In genomic region chr21:14677639-14678179, GRCh38 we compare ENCODE assay signal across 20 cellular contexts.
DNase-seq lines count a peak whose midpoint lies in the region; ATAC-seq and TF ChIP-seq lines count a peak whose summit lies in the region.
"Had no signal": no experiment of that assay in that cellular context is flagged by ENCODE, and none has a peak within 500 bp of the region (broad histone marks: within the 10 kb centered on the region; RNA-seq: fewer than 3 reads in every experiment).

No MANE protein-coding gene starts in this region.

- peaks cover 41% of the 10 kb centered on the region for H3K4me1 Mint-ChIP-seq in activated CD8-positive, alpha-beta T cell treated with anti-CD3 and anti-CD28 coated beads for 36 hours (ENCODE audit: low read depth)
- H3K4me1 Mint-ChIP-seq in activated CD8-positive, alpha-beta T cell treated with anti-CD3 and anti-CD28 coated beads, Interleukin-2, amount 10 ng/mL, durations not matched to agents 7 days and 5 days (ENCODE audit: low read depth): peaks cover 43% of the 10 kb centered on the region
- peaks cover 47% of the 10 kb centered on the region for H3K4me1 Mint-ChIP-seq in activated T-helper 2 cell treated with anti-CD3 and anti-CD28 coated beads, Interferon-gamma antibody, Interleukin-2, Interleukin-4, amounts not matched to agents 10 μg/mL and 5 μg/mL and 100 μg/mL, durations not matched to agents 14 hours and 24 hours and 36 hours (ENCODE audit: low read depth)

- peaks cover 14% of the 10 kb centered on the region for H3K36me3 Mint-ChIP-seq in activated CD8-positive, alpha-beta T cell treated with anti-CD3 and anti-CD28 coated beads for 36 hours (ENCODE audit: low read depth)
- peaks cover 45% of the 10 kb centered on the region for H3K36me3 Mint-ChIP-seq in activated CD8-positive, alpha-beta T cell treated with anti-CD3 and anti-CD28 coated beads, Interleukin-2, amount 10 ng/mL, durations not matched to agents 7 days and 5 days (ENCODE audit: low read depth)
- H3K36me3 Mint-ChIP-seq in activated T-helper 2 cell treated with anti-CD3 and anti-CD28 coated beads, Interferon-gamma antibody, Interleukin-2, Interleukin-4, amounts not matched to agents 10 μg/mL and 5 μg/mL and 100 μg/mL, durations not matched to agents 14 hours and 24 hours and 36 hours (ENCODE audit: low read depth): peaks cover 32% of the 10 kb centered on the region

- no peak overlapping the region for H3K4me3 Mint-ChIP-seq in activated CD8-positive, alpha-beta T cell treated with anti-CD3 and anti-CD28 coated beads for 36 hours
- no peak overlapping the region for H3K4me3 Mint-ChIP-seq in activated CD8-positive, alpha-beta T cell treated with anti-CD3 and anti-CD28 coated beads, Interleukin-2, amount 10 ng/mL, durations not matched to agents 7 days and 5 days
- no peak overlapping the region for H3K4me3 Mint-ChIP-seq in activated T-helper 2 cell treated with anti-CD3 and anti-CD28 coated beads, Interferon-gamma antibody, Interleukin-2, Interleukin-4, amounts not matched to agents 10 μg/mL and 5 μg/mL and 100 μg/mL, durations not matched to agents 14 hours and 24 hours and 36 hours (ENCODE audit: low read depth)

- no peaks in the 10 kb centered on the region for H3K9me3 ChIP-seq in gastroesophageal sphincter
- H3K9me3 ChIP-seq: breast epithelium, right lobe of liver had no signal

- CTCF ChIA-PET in activated CD8-positive, alpha-beta T cell treated with anti-CD3 and anti-CD28 coated beads for 36 hours (lab: Charles Lee): interaction anchor here (0.9 to 3.1 kb wide), 2 partner anchors 9 to 60 kb away, joined by 4 to 11 read pairs; no protein-coding TSS in a partner anchor
- CTCF ChIA-PET in activated CD8-positive, alpha-beta T cell treated with anti-CD3 and anti-CD28 coated beads, Interleukin-2, amount 10 ng/mL, durations not matched to agents 7 days and 5 days (lab: Charles Lee): interaction anchor here (2.3 to 2.8 kb wide), 2 partner anchors 10 to 59 kb away, joined by 10 to 24 read pairs; no protein-coding TSS in a partner anchor

- no peaks in the 10 kb centered on the region for H3K36me3 ChIP-seq in gastroesophageal sphincter
- H3K36me3 ChIP-seq: breast epithelium, right lobe of liver, WERI-Rb-1 had no signal

- in situ Hi-C loops in KBM-7 (cut with MboI; ENCODE audit: low pct_unique_long_range_greater_than_20kb, low sequenced_read_pairs): no loop called here

- H3K27me3 Mint-ChIP-seq in activated CD8-positive, alpha-beta T cell treated with anti-CD3 and anti-CD28 coated beads for 36 hours: no peaks in the 10 kb centered on the region
- no peaks in the 10 kb centered on the region for H3K27me3 Mint-ChIP-seq in activated CD8-positive, alpha-beta T cell treated with anti-CD3 and anti-CD28 coated beads, Interleukin-2, amount 10 ng/mL, durations not matched to agents 7 days and 5 days (ENCODE audit: low read depth)
- no peaks in the 10 kb centered on the region for H3K27me3 Mint-ChIP-seq in activated T-helper 2 cell treated with anti-CD3 and anti-CD28 coated beads, Interferon-gamma antibody, Interleukin-2, Interleukin-4, amounts not matched to agents 10 μg/mL and 5 μg/mL and 100 μg/mL, durations not matched to agents 14 hours and 24 hours and 36 hours (ENCODE audit: low read depth)

- no peak for DNase-seq in activated CD8-positive, alpha-beta T cell treated with anti-CD3 and anti-CD28 coated beads for 36 hours
- DNase-seq in activated CD8-positive, alpha-beta T cell treated with anti-CD3 and anti-CD28 coated beads, Interleukin-2, amount 10 ng/mL, durations not matched to agents 7 days and 5 days: no peak
- peak; percentile 35 for DNase-seq in KBM-7
- no peak for DNase-seq in activated T-helper 2 cell treated with anti-CD3 and anti-CD28 coated beads, Interferon-gamma antibody, Interleukin-2, Interleukin-4, amounts not matched to agents 10 μg/mL and 5 μg/mL and 100 μg/mL, durations not matched to agents 14 hours and 24 hours and 36 hours (ENCODE audit: low spot score)
- DNase-seq in pons (ENCODE audit: low spot score): peak; percentile 40
- no peak for DNase-seq in activated effector memory CD4-positive, alpha-beta T cell treated with anti-CD3 and anti-CD28 coated beads, Interleukin-2, amount 50 U/mL, for 16 hours
- DNase-seq: Calu3; GM23248; NCI-H2029; NCI-H526; right lobe of liver; stimulated activated CD4-positive, alpha-beta T cell treated with anti-CD3 and anti-CD28 coated beads, Interleukin-2, amount 100 ng/mL, for 48 hours; WERI-Rb-1 had no signal

- intact Hi-C loops in activated CD8-positive, alpha-beta T cell treated with anti-CD3 and anti-CD28 coated beads for 36 hours (cut with micrococcal nuclease): loop anchor here (5.0 kb wide), 1 partner anchor 135 kb away; no protein-coding TSS in a partner anchor
- intact Hi-C loops in activated T-helper 2 cell treated with anti-CD3 and anti-CD28 coated beads, Interferon-gamma antibody, Interleukin-2, Interleukin-4, amounts not matched to agents 10 μg/mL and 5 μg/mL and 100 μg/mL, durations not matched to agents 14 hours and 24 hours and 36 hours (cut with micrococcal nuclease): loop anchor here (1.0 to 5.0 kb wide), 6 partner anchors 11 to 145 kb away; partner anchors contain the start of gene SAMSN1

- H3K27me3 ChIP-seq in gastroesophageal sphincter: no peaks in the 10 kb centered on the region
- H3K27me3 ChIP-seq: breast epithelium, right lobe of liver had no signal

- no peak for TF ChIP-seq EP300 in gastroesophageal sphincter (IDR thresholded peaks at IDR 0.05)

- peak overlapping the region; percentile 33 for H3K27ac Mint-ChIP-seq in activated CD8-positive, alpha-beta T cell treated with anti-CD3 and anti-CD28 coated beads for 36 hours
- no peak overlapping the region for H3K27ac Mint-ChIP-seq in activated CD8-positive, alpha-beta T cell treated with anti-CD3 and anti-CD28 coated beads, Interleukin-2, amount 10 ng/mL, durations not matched to agents 7 days and 5 days
- H3K27ac Mint-ChIP-seq in activated T-helper 2 cell treated with anti-CD3 and anti-CD28 coated beads, Interferon-gamma antibody, Interleukin-2, Interleukin-4, amounts not matched to agents 10 μg/mL and 5 μg/mL and 100 μg/mL, durations not matched to agents 14 hours and 24 hours and 36 hours: peak overlapping the region; percentile 97

- H3K4me3 ChIP-seq in gastroesophageal sphincter: no peak overlapping the region
- H3K4me3 ChIP-seq: breast epithelium, GM23248, right lobe of liver, SK-N-MC had no signal

- no peak for TF ChIP-seq CTCF in activated CD8-positive, alpha-beta T cell treated with anti-CD3 and anti-CD28 coated beads for 36 hours (IDR thresholded peaks at IDR 0.05)
- TF ChIP-seq CTCF in gastroesophageal sphincter (IDR thresholded peaks at IDR 0.05): no peak

- POLR2A ChIA-PET in activated CD8-positive, alpha-beta T cell treated with anti-CD3 and anti-CD28 coated beads for 36 hours (lab: Charles Lee): interaction anchor here (0.8 to 0.9 kb wide), 2 partner anchors 10 to 156 kb away, joined by 3 to 4 read pairs; no protein-coding TSS in a partner anchor
- POLR2A ChIA-PET in activated CD8-positive, alpha-beta T cell treated with anti-CD3 and anti-CD28 coated beads, Interleukin-2, amount 10 ng/mL, durations not matched to agents 7 days and 5 days (lab: Charles Lee): interaction anchor here (1.5 kb wide), 1 partner anchor 224 kb away, joined by 5 read pairs; no protein-coding TSS in a partner anchor

- ATAC-seq in activated CD8-positive, alpha-beta T cell treated with anti-CD3 and anti-CD28 coated beads for 36 hours: no peak
- no peak for ATAC-seq in activated CD8-positive, alpha-beta T cell treated with anti-CD3 and anti-CD28 coated beads, Interleukin-2, amount 10 ng/mL, durations not matched to agents 7 days and 5 days
- no peak for ATAC-seq in gastroesophageal sphincter
- no peak for ATAC-seq in GM18517 (IDR thresholded peaks at IDR 0.05; ENCODE audit: unreplicated experiment)
- ATAC-seq: esophagus mucosa, left lobe of liver, Panc1, right lobe of liver had no signal

- no peaks in the 10 kb centered on the region for H3K4me1 ChIP-seq in gastroesophageal sphincter
- H3K4me1 ChIP-seq: breast epithelium, right lobe of liver had no signal

- TF ChIP-seq POLR2A in gastroesophageal sphincter (IDR thresholded peaks at IDR 0.05): no peak

- peaks cover 6% of the 10 kb centered on the region for H3K9me3 Mint-ChIP-seq in activated CD8-positive, alpha-beta T cell treated with anti-CD3 and anti-CD28 coated beads for 36 hours
- H3K9me3 Mint-ChIP-seq in activated CD8-positive, alpha-beta T cell treated with anti-CD3 and anti-CD28 coated beads, Interleukin-2, amount 10 ng/mL, durations not matched to agents 7 days and 5 days (ENCODE audit: insufficient read depth): peaks cover 9% of the 10 kb centered on the region
- peaks cover 26% of the 10 kb centered on the region for H3K9me3 Mint-ChIP-seq in activated T-helper 2 cell treated with anti-CD3 and anti-CD28 coated beads, Interferon-gamma antibody, Interleukin-2, Interleukin-4, amounts not matched to agents 10 μg/mL and 5 μg/mL and 100 μg/mL, durations not matched to agents 14 hours and 24 hours and 36 hours

- no peak overlapping the region for H3K27ac ChIP-seq in gastroesophageal sphincter
- H3K27ac ChIP-seq: breast epithelium, GM23248, right lobe of liver, SK-N-MC, WERI-Rb-1 had no signal

- 70 to 86% methylated on average over 8 of the region's 9 CpGs for WGBS in gastroesophageal sphincter (ENCODE audit: low coverage in 1 of 2), 2 donors

Comparison
In these comparisons a context has a peak if more than half of its experiments do, and no peak if none do; other contexts are left out.
1. DNase-seq: peak in KBM-7 (single experiment) and pons (single experiment); none in activated CD8-positive, alpha-beta T cell treated with anti-CD3 and anti-CD28 coated beads for 36 hours (single experiment), activated CD8-positive, alpha-beta T cell treated with anti-CD3 and anti-CD28 coated beads, Interleukin-2, amount 10 ng/mL, durations not matched to agents 7 days and 5 days (single experiment), activated T-helper 2 cell treated with anti-CD3 and anti-CD28 coated beads, Interferon-gamma antibody, Interleukin-2, Interleukin-4, amounts not matched to agents 10 μg/mL and 5 μg/mL and 100 μg/mL, durations not matched to agents 14 hours and 24 hours and 36 hours (single experiment) and activated effector memory CD4-positive, alpha-beta T cell treated with anti-CD3 and anti-CD28 coated beads, Interleukin-2, amount 50 U/mL, for 16 hours (single experiment).